ENCODE assay signal across 1 cellular context in genomic region chr19:11194173-11194572, GRCh38.
TF ChIP-seq lines count a peak whose summit lies in the region.

No MANE protein-coding gene starts in this region.

TF ChIP-seq in HepG2, 621 proteins besides CTCF, POLR2A, EP300 and RAD21:
- TF ChIP-seq IRF2 (CRISPR knock-in tag; IDR thresholded peaks at IDR 0.05) (no peak), ZNF574 (CRISPR knock-in tag; IDR thresholded peaks at IDR 0.05) (no peak), BRCA1 (CRISPR knock-in tag; IDR thresholded peaks at IDR 0.05) (no peak), ZSCAN22 (CRISPR knock-in tag; IDR thresholded peaks at IDR 0.05) (peak; percentile 92), DZIP1 (CRISPR knock-in tag; IDR thresholded peaks at IDR 0.05) (no peak), ZFP1 (CRISPR knock-in tag; IDR thresholded peaks at IDR 0.05) (no peak)
TF ChIP-seq in HepG2: peak in this region for 1.
